10 cellular contexts compared by ENCODE assay signal in the genomic region with DNA sequence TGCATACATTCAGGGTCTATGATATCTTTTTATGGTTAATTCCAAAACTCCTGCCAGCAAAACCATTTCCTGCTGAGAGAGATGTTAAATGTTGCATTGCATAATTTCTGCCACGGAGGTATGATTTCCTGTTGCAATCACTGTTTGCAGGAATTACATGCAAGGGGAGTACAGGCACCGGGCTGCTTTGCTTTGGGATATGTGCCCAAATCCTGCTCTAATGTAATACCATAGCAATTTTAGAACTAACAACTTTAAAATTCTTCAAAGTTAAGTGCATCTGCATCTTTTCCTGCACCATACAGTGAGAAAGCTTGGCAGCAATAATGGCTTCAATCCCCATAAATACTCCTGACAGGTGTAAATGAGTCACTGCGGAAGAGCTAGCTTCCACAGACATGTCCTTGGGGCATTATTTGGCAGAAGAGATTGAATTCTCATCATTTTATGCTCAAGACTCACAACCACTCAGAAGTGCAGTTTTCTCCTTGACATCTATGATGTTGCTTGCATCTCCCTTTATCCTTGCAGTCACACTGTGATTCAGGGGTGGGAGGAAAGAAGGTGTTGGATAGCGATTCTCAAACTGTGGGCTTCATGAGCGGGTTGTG. TPM values are rescaled to one million over a fixed set of nuclear protein-coding genes. Genes with fewer than 3 reads are reported as not detected.
DNase-seq lines count a peak whose midpoint lies in the region; FAIRE-seq and TF ChIP-seq lines count a peak whose summit lies in the region.
"Had no signal": no experiment of that assay in that cellular context is flagged by ENCODE, and none has a peak within 500 bp of the region (broad histone marks: within the 10 kb centered on the region; RNA-seq: fewer than 3 reads in every experiment).

No MANE protein-coding gene starts in this region.

- POLR2A ChIA-PET in endothelial cell of umbilical vein (lab: Charles Lee) = no interaction called here

- DNase-seq in Caki2 (ENCODE audit: low read depth) = peak; percentile 69
- peak; percentile 45 for DNase-seq in NCI-H446 treated with DMSO at 0.1 percent for 48 hours (lab: John Stamatoyannopoulos, UW)
- peak; percentile 31 for DNase-seq in endothelial cell of umbilical vein (ENCODE audit: low read depth, low spot score)
- peak; percentile 86 for DNase-seq in osteoblast (ENCODE audit: insufficient read length, low spot score, missing footprints)
- no peak for DNase-seq in HUDEP-2 (lab: John Stamatoyannopoulos, UW; ENCODE audit: unreplicated experiment in 76 of 76)
- no peak for DNase-seq in activated naive CD4-positive, alpha-beta T cell (lab: John Stamatoyannopoulos, UW)
- DNase-seq in effector CD4-positive, alpha-beta T cell = no peak
- DNase-seq in activated gamma-delta T cell treated with Interleukin-2 at 50 U/mL for 16 hours = no peak
- DNase-seq: activated T-cell treated with anti-CD3 and anti-CD28 coated beads, Interleukin-2, amount 50 U/mL, for 1 hour; stimulated activated CD4-positive, alpha-beta T cell treated with anti-CD3 and anti-CD28 coated beads, Interleukin-1b, Interleukin-23, amount 100 ng/mL, for 48 hours had no signal

- no peaks in the 10 kb centered on the region for H4K20me1 ChIP-seq in endothelial cell of umbilical vein (replicated peaks; ENCODE audit: control insufficient read depth, extremely low read depth, insufficient read depth, low read length)
- peaks cover 22% of the 10 kb centered on the region for H4K20me1 ChIP-seq in osteoblast (ENCODE audit: insufficient read depth, low read length)

- no TSS peak for BruUV-seq in endothelial cell of umbilical vein (replicated peaks; lab: Mats Ljungman, UMichigan)

- H3K36me3 ChIP-seq in endothelial cell of umbilical vein (ENCODE audit: control insufficient read depth in 2 of 2, extremely low read depth in 1 of 2, insufficient read depth in 2 of 2, low read length in 2 of 2) = no peaks in the 10 kb centered on the region
- no peaks in the 10 kb centered on the region for H3K36me3 ChIP-seq in osteoblast (ENCODE audit: insufficient read depth, low read length)

- dilution Hi-C loops in endothelial cell of umbilical vein (cut with MboI; ENCODE audit: extremely low pct_ligation_motif_present, low sequenced_read_pairs) = no loop called here

- H3K9me3 ChIP-seq in endothelial cell of umbilical vein (replicated peaks; ENCODE audit: control insufficient read depth, insufficient read depth, low read length) (no peaks in the 10 kb centered on the region), osteoblast (ENCODE audit: low read depth, low read length) (no peaks in the 10 kb centered on the region)

- H3K27ac ChIP-seq in endothelial cell of umbilical vein (ENCODE audit: insufficient read depth, low read depth, low read length) (no peak overlapping the region), osteoblast (ENCODE audit: low read depth, low read length) (no peak overlapping the region)

- H3K4me2 ChIP-seq in endothelial cell of umbilical vein (ENCODE audit: insufficient read depth, low read length) (no peak overlapping the region), osteoblast (ENCODE audit: insufficient read depth, low read length) (peak overlapping the region; percentile 49)

- H3K4me3 ChIP-seq in endothelial cell of umbilical vein (replicated peaks in 1 of 3; ENCODE audit: insufficient read depth in 1 of 3, low read depth in 1 of 3, low read length in 3 of 3) = no peak overlapping the region
- H3K4me3 ChIP-seq in osteoblast (ENCODE audit: insufficient read depth, low read length) = no peak overlapping the region

- H3K9ac ChIP-seq in endothelial cell of umbilical vein (replicated peaks; ENCODE audit: extremely low read depth, insufficient read depth, low read length) = no peak overlapping the region

- no peak overlapping the region for H2AFZ ChIP-seq in endothelial cell of umbilical vein (ENCODE audit: low read depth, low read length)
- H2AFZ ChIP-seq in osteoblast (ENCODE audit: low read length) = no peak overlapping the region

- no peaks in the 10 kb centered on the region for H3K9me1 ChIP-seq in endothelial cell of umbilical vein (replicated peaks; ENCODE audit: control insufficient read depth, extremely low read depth, insufficient read depth, low read length)

- H3K79me2 ChIP-seq in endothelial cell of umbilical vein (ENCODE audit: control insufficient read depth, insufficient read depth, low read length) (no peaks in the 10 kb centered on the region), osteoblast (ENCODE audit: insufficient read depth, low read length) (peaks cover 6% of the 10 kb centered on the region)

- TF ChIP-seq CTCF in endothelial cell of umbilical vein (IDR thresholded peaks at IDR 0.05; ENCODE audit: extremely low read depth in 1 of 2, insufficient read depth in 1 of 2, low read depth in 1 of 2, low read length in 2 of 2) (no peak), osteoblast (IDR thresholded peaks at IDR 0.05; ENCODE audit: extremely low read depth, low read depth, low read length) (no peak)

- intact Hi-C loops in endothelial cell of umbilical vein (cut with micrococcal nuclease) = no loop called here

- peak; percentile 49 for FAIRE-seq in endothelial cell of umbilical vein (lab: Jason Lieb, UNC)

- H3K4me1 ChIP-seq in endothelial cell of umbilical vein (ENCODE audit: control insufficient read depth, extremely low read depth, insufficient read depth, low read length) (peaks cover 8% of the 10 kb centered on the region), osteoblast (ENCODE audit: insufficient read depth, low read length) (peaks cover 27% of the 10 kb centered on the region)

- in situ Hi-C loops in Caki2 (cut with HindIII; ENCODE audit: low pct_unique_long_range_greater_than_20kb, low sequenced_read_pairs) = no loop called here

- no peaks in the 10 kb centered on the region for H3K27me3 ChIP-seq in endothelial cell of umbilical vein (ENCODE audit: control insufficient read depth in 2 of 2, insufficient read depth in 2 of 2, low read length in 2 of 2)
- H3K27me3 ChIP-seq in osteoblast (ENCODE audit: insufficient read depth, low read length) = no peaks in the 10 kb centered on the region

- no peak for TF ChIP-seq POLR2A in endothelial cell of umbilical vein (IDR thresholded peaks at IDR 0.05; ENCODE audit: low read depth, low read length)

- CTCF ChIA-PET in endothelial cell of umbilical vein (lab: Charles Lee) = interaction anchor here (0.9 to 1.4 kb wide), 3 partner anchors 10 to 87 kb away, joined by 3 to 6 read pairs (median 3); no protein-coding TSS in a partner anchor

TF ChIP-seq in endothelial cell of umbilical vein, 7 proteins besides CTCF, POLR2A, EP300 and RAD21:
- TF ChIP-seq, protein P1, sequence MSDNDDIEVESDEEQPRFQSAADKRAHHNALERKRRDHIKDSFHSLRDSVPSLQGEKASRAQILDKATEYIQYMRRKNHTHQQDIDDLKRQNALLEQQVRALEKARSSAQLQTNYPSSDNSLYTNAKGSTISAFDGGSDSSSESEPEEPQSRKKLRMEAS (IDR thresholded peaks at IDR 0.05; ENCODE audit: insufficient read depth, insufficient read length) = no peak
- no peak for TF ChIP-seq EZH2 (IDR thresholded peaks at IDR 0.05; ENCODE audit: borderline replicate concordance, low read depth, low read length, severe bottlenecking)

RNA-seq across cellular contexts. Expression of gene TRIM2, which starts 29.6 kb away (rescaled TPM):
- 23.8 and 43.7 TPM in 2 replicates for total RNA-seq in Caki2 (2014; rRNA removed; shearing (Covaris generic); ENCODE audit: low replicate concordance)
- 16.4 and 19.7 TPM in 2 replicates for total RNA-seq in endothelial cell of umbilical vein
- 6.8 TPM in 2 replicates for polyA plus RNA-seq in endothelial cell of umbilical vein
- polyA plus RNA-seq in endothelial cell of umbilical vein (2011; cell fraction: cytosol; rRNA removed) = 3.7 and 4.9 TPM in 2 replicates
- polyA plus RNA-seq in endothelial cell of umbilical vein (2011; cell fraction: nucleus; rRNA removed) = 9.4 and 12.4 TPM in 2 replicates
- 1.9 and 4.7 TPM in 2 replicates for polyA plus RNA-seq in endothelial cell of umbilical vein (2012)
- polyA minus RNA-seq in endothelial cell of umbilical vein = 35.6 and 40.0 TPM in 2 replicates
- 7.2 TPM for polyA minus RNA-seq in endothelial cell of umbilical vein (2011; cell fraction: cytosol; rRNA and poly(A)+ RNA removed)
- 18.8 and 19.6 TPM in 2 replicates for polyA minus RNA-seq in endothelial cell of umbilical vein (2011; cell fraction: nucleus; rRNA and poly(A)+ RNA removed)
- total RNA-seq in osteoblast = 39.8 and 54.5 TPM in 2 replicates

Comparison
In these comparisons a context has a peak if more than half of its experiments do, and no peak if none do; other contexts are left out.
1. DNase-seq: peak in Caki2 (single experiment), NCI-H446 treated with DMSO at 0.1 percent for 48 hours (single experiment), endothelial cell of umbilical vein (single experiment) and osteoblast (single experiment); none in HUDEP-2 (0 of 76), activated naive CD4-positive, alpha-beta T cell (0 of 4), effector CD4-positive, alpha-beta T cell (single experiment) and activated gamma-delta T cell treated with Interleukin-2 at 50 U/mL for 16 hours (single experiment).